11 cellular contexts compared by ENCODE assay signal in the genomic region with DNA sequence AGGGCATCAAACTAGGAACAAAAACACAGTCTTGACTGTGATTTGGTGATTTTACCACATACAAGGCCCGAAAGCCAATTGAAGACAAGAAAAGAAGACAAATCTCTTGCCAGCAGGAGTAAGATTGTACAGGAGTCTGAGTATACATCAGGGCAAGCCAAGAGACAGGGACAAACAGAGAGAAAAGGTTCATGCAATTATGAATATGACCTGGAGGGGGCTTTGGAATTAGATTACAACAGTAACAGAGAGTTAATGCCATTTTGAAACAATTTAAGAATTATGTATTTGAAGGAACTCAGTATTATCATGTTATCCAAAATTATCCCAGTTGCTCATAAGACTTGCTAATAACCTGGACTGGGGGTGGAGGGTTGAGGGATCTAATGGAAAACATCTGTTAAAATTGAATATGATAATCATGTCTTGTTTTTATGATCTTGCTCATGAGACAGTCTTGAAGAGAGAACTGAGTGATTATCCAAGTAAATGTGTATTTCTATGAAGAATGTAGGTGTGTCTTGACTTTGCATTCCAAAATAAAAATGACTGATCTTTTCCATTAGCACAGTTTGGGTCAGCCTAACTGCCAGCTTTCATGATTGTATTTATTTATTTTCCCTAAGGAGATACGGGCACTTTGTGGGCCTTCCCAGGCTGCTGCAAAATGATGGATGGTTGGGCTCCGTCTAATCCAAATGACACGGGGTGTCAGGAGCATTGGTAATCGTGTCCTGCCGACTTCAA.
DNase-seq lines count a peak whose midpoint lies in the region; ATAC-seq and TF ChIP-seq lines count a peak whose summit lies in the region.
"Had no signal": no experiment of that assay in that cellular context is flagged by ENCODE, and none has a peak within 500 bp of the region (broad histone marks: within the 10 kb centered on the region; RNA-seq: fewer than 3 reads in every experiment).

No MANE protein-coding gene starts in this region.

- no peak for ATAC-seq in HG02571 (IDR thresholded peaks at IDR 0.05; ENCODE audit: unreplicated experiment)
- no peak for ATAC-seq in left lung

- no peaks in the 10 kb centered on the region for H3K9me3 ChIP-seq in left lung
- H3K9me3 ChIP-seq: adrenal gland had no signal

- H3K4me1 ChIP-seq in left lung = peaks cover 0 to 40% of the 10 kb centered on the region in 2 donors
- H3K4me1 ChIP-seq: adrenal gland had no signal

- no peak overlapping the region for H3K4me3 Mint-ChIP-seq in neural crest cell

- no peaks in the 10 kb centered on the region for H3K27me3 Mint-ChIP-seq in neural crest cell (ENCODE audit: low read depth)

- H3K4me3 ChIP-seq in astrocyte of the spinal cord (ENCODE audit: low read depth, low read length) (no peak overlapping the region), left lung (no peak overlapping the region)
- H3K4me3 ChIP-seq: adrenal gland had no signal

- no peaks in the 10 kb centered on the region for H3K27me3 ChIP-seq in left lung
- H3K27me3 ChIP-seq: adrenal gland had no signal

- H3K36me3 ChIP-seq in left lung = peaks cover 0 to 5% of the 10 kb centered on the region in 2 donors
- H3K36me3 ChIP-seq: adrenal gland had no signal

- DNase-seq in NCI-H1694 (lab: John Stamatoyannopoulos, UW) = peak; percentile 6
- DNase-seq in NCI-H1694 treated with DMSO at 0.1 percent for 48 hours (lab: John Stamatoyannopoulos, UW) = no peak
- DNase-seq in LHCN-M2 (ENCODE audit: low read depth) = peak; percentile 19
- peak; percentile 13 for DNase-seq in astrocyte of the spinal cord (ENCODE audit: low read depth, low spot score)
- no peak for DNase-seq in neural crest cell (ENCODE audit: low read depth, low spot score)
- DNase-seq in NCI-H345 treated with DMSO at 0.1 percent for 48 hours (lab: John Stamatoyannopoulos, UW; ENCODE audit: unreplicated experiment) = no peak
- DNase-seq in left lung = no peak
- DNase-seq: adrenal gland; NCI-H1436 treated with DMSO at 0.1 percent for 48 hours; stimulated activated naive CD4-positive, alpha-beta T cell treated with Interleukin-2 at 50 U/mL for 16 hours had no signal

- peak; percentile 50 for TF ChIP-seq CTCF in astrocyte of the spinal cord (IDR thresholded peaks at IDR 0.05; ENCODE audit: low read depth, low read length)
- peak; percentile 55 for TF ChIP-seq CTCF in neural crest cell (conservative IDR thresholded peaks at IDR 0.05)
- TF ChIP-seq CTCF in left lung (IDR thresholded peaks at IDR 0.05) = peak in 1 of 2 donors; percentile 16

- peaks cover 12% of the 10 kb centered on the region for H3K4me1 Mint-ChIP-seq in neural crest cell

- H3K27ac Mint-ChIP-seq in neural crest cell (ENCODE audit: unreplicated experiment) = no peak overlapping the region

- intact Hi-C loops in left lung (cut with DNase I) = no loop called here

- in situ Hi-C loops in astrocyte of the spinal cord (cut with HindIII; ENCODE audit: low sequenced_read_pairs) = no loop called here

- H3K36me3 Mint-ChIP-seq in neural crest cell (ENCODE audit: low read depth) = no peaks in the 10 kb centered on the region

- H3K27ac ChIP-seq in left lung = no peak overlapping the region
- H3K27ac ChIP-seq: adrenal gland had no signal

- H3K9me3 Mint-ChIP-seq in neural crest cell = peaks cover 3% of the 10 kb centered on the region

Comparison
In these comparisons a context has a peak if more than half of its experiments do, and no peak if none do; other contexts are left out.
1. DNase-seq: peak in NCI-H1694 (single experiment), LHCN-M2 (single experiment) and astrocyte of the spinal cord (single experiment); none in NCI-H1694 treated with DMSO at 0.1 percent for 48 hours (single experiment), neural crest cell (single experiment), NCI-H345 treated with DMSO at 0.1 percent for 48 hours (single experiment) and left lung (0 of 2).